In genomic region chr17:60640503-60640902, GRCh38 we compare ENCODE assay signal across 10 cellular contexts. TPM values are rescaled to one million over a fixed set of nuclear protein-coding genes. Genes with fewer than 3 reads are reported as not detected.
DNase-seq lines count a peak whose midpoint lies in the region; ATAC-seq and TF ChIP-seq lines count a peak whose summit lies in the region.
"Had no signal": no experiment of that assay in that cellular context is flagged by ENCODE, and none has a peak within 500 bp of the region (broad histone marks: within the 10 kb centered on the region; RNA-seq: fewer than 3 reads in every experiment).

No MANE protein-coding gene starts in this region.

- peaks cover 2% of the 10 kb centered on the region for H3K27me3 Mint-ChIP-seq in glutamatergic neuron (ENCODE audit: unreplicated experiment)
- H3K27me3 Mint-ChIP-seq: activated CD4-positive, alpha-beta memory T cell treated with anti-CD3 and anti-CD28 coated beads for 36 hours had no signal

- TF ChIP-seq CTCF in AG04449 (IDR thresholded peaks at IDR 0.05; ENCODE audit: insufficient read depth, low read length, missing control alignments) (peak; percentile 40), GM12875 (IDR thresholded peaks at IDR 0.05; ENCODE audit: borderline replicate concordance, insufficient read depth, low read depth, low read length) (peak; percentile 37; the same call in 1 of the 2 replicates), glutamatergic neuron (IDR thresholded peaks at IDR 0.05; ENCODE audit: partially characterized antibody, unreplicated experiment) (peak; percentile 52), stomach (IDR thresholded peaks at IDR 0.05) (no peak)

- ATAC-seq in HG03175 (IDR thresholded peaks at IDR 0.05; ENCODE audit: unreplicated experiment), result no peak

- WGBS in stomach, 5 donors, result 60 to 90% (median 83%) methylated on average over 2 of the region's 2 CpGs

- CTCF ChIA-PET in AG04449 (lab: Yijun Ruan, JAX), result interaction anchor here (0.6 to 5.4 kb wide), 25 partner anchors 9 to 530 kb away, joined by 3 to 94 read pairs (median 6); partner anchors contain the start of genes BCAS3 and CHCT1

- no peaks in the 10 kb centered on the region for H3K27me3 ChIP-seq in stomach
- H3K27me3 ChIP-seq: ovary had no signal

- no peak overlapping the region for H3K27ac ChIP-seq in stomach
- H3K27ac ChIP-seq: ovary had no signal

- DNase-seq in AG04449 (ENCODE audit: low read depth, low spot score), result no peak
- peak; percentile 69 for DNase-seq in SK-MEL-5 (ENCODE audit: low read depth, low spot score)
- DNase-seq in glutamatergic neuron, result no peak
- no peak for DNase-seq in activated CD8-positive, alpha-beta memory T cell treated with anti-CD3 and anti-CD28 coated beads, Interleukin-2, amount 50 U/mL, for 4 hours
- no peak for DNase-seq in stomach
- no peak for DNase-seq in NOMO-1 treated with dmso at 0.1 percent for 144 hours (lab: John Stamatoyannopoulos, UW; ENCODE audit: unreplicated experiment)
- DNase-seq: activated CD4-positive, alpha-beta memory T cell treated with anti-CD3 and anti-CD28 coated beads for 36 hours; ovary had no signal

- H3K4me3 ChIP-seq in AG04449 (ENCODE audit: low read depth, low read length) (no peak overlapping the region), GM12875 (ENCODE audit: low read depth, low read length) (no peak overlapping the region), stomach (no peak overlapping the region)
- H3K4me3 ChIP-seq: ovary had no signal

- no peaks in the 10 kb centered on the region for H3K36me3 Mint-ChIP-seq in glutamatergic neuron (ENCODE audit: unreplicated experiment)

- no peak for TF ChIP-seq POLR2A in stomach (IDR thresholded peaks at IDR 0.05)

- H3K4me1 ChIP-seq in stomach, result peaks cover 0 to 7% (median 3%) of the 10 kb centered on the region in 4 donors

- TF ChIP-seq EP300 in stomach (IDR thresholded peaks at IDR 0.05), result no peak

- no peaks in the 10 kb centered on the region for H3K9me3 ChIP-seq in stomach
- H3K9me3 ChIP-seq: ovary had no signal

- H3K9me3 Mint-ChIP-seq in glutamatergic neuron (ENCODE audit: unreplicated experiment), result no peaks in the 10 kb centered on the region
- H3K9me3 Mint-ChIP-seq: activated CD4-positive, alpha-beta memory T cell treated with anti-CD3 and anti-CD28 coated beads for 36 hours had no signal

- in situ Hi-C loops in SK-MEL-5 (cut with HindIII; ENCODE audit: low pct_unique_long_range_greater_than_20kb, low sequenced_read_pairs), result no loop called here

- H3K4me3 Mint-ChIP-seq in glutamatergic neuron (ENCODE audit: unreplicated experiment), result no peak overlapping the region
- H3K4me3 Mint-ChIP-seq: activated CD4-positive, alpha-beta memory T cell treated with anti-CD3 and anti-CD28 coated beads for 36 hours had no signal

- H3K27ac Mint-ChIP-seq in glutamatergic neuron (ENCODE audit: unreplicated experiment), result no peak overlapping the region
- H3K27ac Mint-ChIP-seq: activated CD4-positive, alpha-beta memory T cell treated with anti-CD3 and anti-CD28 coated beads for 36 hours had no signal

- POLR2A ChIA-PET in AG04449 (lab: Yijun Ruan, JAX), result no interaction called here

- intact Hi-C loops in stomach (cut with DNase I; ENCODE audit: low total_unique reads), result no loop called here

- peaks cover 13 to 39% (median 36%) of the 10 kb centered on the region in 4 donors for H3K36me3 ChIP-seq in stomach
- H3K36me3 ChIP-seq: ovary had no signal

- H3K4me1 Mint-ChIP-seq in glutamatergic neuron (ENCODE audit: low read depth, unreplicated experiment), result peaks cover 3% of the 10 kb centered on the region

RNA-seq across cellular contexts. Expression of gene BCAS3, which starts 37.1 kb away (rescaled TPM):
- 31.6 and 36.7 TPM in 2 replicates for total RNA-seq in SK-MEL-5 (2014; rRNA removed; shearing (Covaris generic))
- polyA plus RNA-seq in SK-MEL-5 (2015; cell fraction: cytosol; rRNA removed), result 30.0 and 42.3 TPM in 2 replicates
- polyA plus RNA-seq in SK-MEL-5 (2015; cell fraction: nucleus; rRNA removed), result 11.9 and 20.1 TPM in 2 replicates
- 44.8 TPM for total RNA-seq in glutamatergic neuron (ENCODE audit: unreplicated experiment)
- 100 to 1,000 TPM in 2 of 5 donors, 10 to 100 TPM in 2, 1 to 10 TPM in 1; 4.9 to 150 (median 43.2) TPM for total RNA-seq in stomach
- polyA plus RNA-seq in stomach, result 1 to 10 TPM; 5.0 to 8.3 (median 6.7) TPM

RNA-seq across cellular contexts. Expression of gene PPM1D, which starts 40.5 kb away (rescaled TPM):
- total RNA-seq in SK-MEL-5 (2014; rRNA removed; shearing (Covaris generic)), result 16.2 and 16.3 TPM in 2 replicates
- polyA plus RNA-seq in SK-MEL-5 (2015; cell fraction: cytosol; rRNA removed), result 15.4 and 15.7 TPM in 2 replicates
- polyA plus RNA-seq in SK-MEL-5 (2015; cell fraction: nucleus; rRNA removed), result 5.5 and 12.2 TPM in 2 replicates
- total RNA-seq in glutamatergic neuron (ENCODE audit: unreplicated experiment) (19.3 TPM), stomach (10 to 100 TPM in 1 of 5 donors, 1 to 10 TPM in 4; 2.2 to 42.0 (median 8.2) TPM)
- 1 to 10 TPM; 2.5 to 5.8 (median 3.2) TPM for polyA plus RNA-seq in stomach

Comparison
In these comparisons a context has a peak if more than half of its experiments do, and no peak if none do; other contexts are left out.
1. CTCF ChIP-seq: peak in AG04449 (single experiment), GM12875 (single experiment) and glutamatergic neuron (single experiment); none in stomach (0 of 7).